Comparison of ENCODE assay signal across 7 cellular contexts in genomic region chr2:63326473-63326872, GRCh38.
"Had no signal": no experiment of that assay in that cellular context is flagged by ENCODE, and none has a peak within 500 bp of the region (broad histone marks: within the 10 kb centered on the region; RNA-seq: fewer than 3 reads in every experiment).

No MANE protein-coding gene starts in this region.

- H3K27ac ChIP-seq: GM23248 had no signal

- DNase-seq: GM23248, GOT3, H9, HCEC 1CT, KG1 had no signal

- H3K9ac ChIP-seq: GM23248 had no signal

- H2AFZ ChIP-seq: GM23248 had no signal

- FAIRE-seq: H54, HTR-8/SVneo had no signal

- H3K4me3 ChIP-seq: GM23248 had no signal
